Comparison of ENCODE assay signal across 9 cellular contexts in genomic region chr11:41201156-41201555, GRCh38.
A peak's percentile ranks its signal among the peaks of the same experiment; 100 is the strongest.
DNase-seq lines count a peak whose midpoint lies in the region; ATAC-seq and TF ChIP-seq lines count a peak whose summit lies in the region.
"Had no signal": no experiment of that assay in that cellular context is flagged by ENCODE, and none has a peak within 500 bp of the region (broad histone marks: within the 10 kb centered on the region; RNA-seq: fewer than 3 reads in every experiment).

No MANE protein-coding gene starts in this region.

- WGBS in SK-N-SH (ENCODE audit: low lambda C conversion rate), result 0% methylated on average over 5 of the region's 5 CpGs
- WGBS in iPS DF 6.9 (ENCODE audit: insufficient coverage, insufficient read length), result no CpG with 5 or more reads among the region's 5 CpGs

- no peak overlapping the region for H2AFZ ChIP-seq in SK-N-SH (ENCODE audit: low read depth)
- H2AFZ ChIP-seq: parathyroid adenoma had no signal

- H3K36me3 ChIP-seq in SK-N-SH (replicated peaks in 1 of 2; ENCODE audit: control insufficient read depth in 1 of 2, insufficient read depth in 2 of 2, low read length in 1 of 2), result no peaks in the 10 kb centered on the region
- no peaks in the 10 kb centered on the region for H3K36me3 ChIP-seq in iPS DF 6.9 (ENCODE audit: control insufficient read depth, insufficient read depth, low read length)

- H4K20me1 ChIP-seq in SK-N-SH (ENCODE audit: insufficient read depth), result no peaks in the 10 kb centered on the region

- no peaks in the 10 kb centered on the region for H3K9me2 ChIP-seq in SK-N-SH

- H3K9me3 ChIP-seq in SK-N-SH (no peaks in the 10 kb centered on the region), iPS DF 6.9 (ENCODE audit: control insufficient read depth, insufficient read depth, low read length) (no peaks in the 10 kb centered on the region)

- no peak overlapping the region for H3K27ac ChIP-seq in SK-N-SH (ENCODE audit: low read depth in 2 of 2, low read length in 1 of 2)
- H3K27ac ChIP-seq in RWPE1, result no peak overlapping the region
- no peak overlapping the region for H3K27ac ChIP-seq in iPS DF 6.9 (ENCODE audit: low read length)
- H3K27ac ChIP-seq: parathyroid adenoma had no signal

- CTCF ChIA-PET in SK-N-SH (lab: Yijun Ruan, JAX) (interaction anchor here (0.7 to 1.9 kb wide), 6 partner anchors 8 to 907 kb away, joined by 3 to 7 read pairs (median 4); no protein-coding TSS in a partner anchor), RWPE1 (lab: Yijun Ruan, JAX) (interaction anchor here (0.6 to 1.0 kb wide), 8 partner anchors 36 to 906 kb away, joined by 3 to 5 read pairs (median 4); no protein-coding TSS in a partner anchor)

- peak overlapping the region in 1 of 2 experiments; percentile 36; a peak in 1 of 4 replicates for H3K4me3 ChIP-seq in SK-N-SH (ENCODE audit: low read depth in 2 of 2, low read length in 1 of 2)
- no peak overlapping the region for H3K4me3 ChIP-seq in iPS DF 6.9 (ENCODE audit: low read length)

- no peaks in the 10 kb centered on the region for H3K79me2 ChIP-seq in SK-N-SH (ENCODE audit: insufficient read depth)
- H3K79me2 ChIP-seq: parathyroid adenoma had no signal

- no peak for ATAC-seq in SK-N-SH treated with all-trans-retinoic acid at 6 μM for 48 hours
- ATAC-seq in HG02798 (IDR thresholded peaks at IDR 0.05; ENCODE audit: poor library complexity, unreplicated experiment), result no peak
- no peak for ATAC-seq in HG03354 (IDR thresholded peaks at IDR 0.05; ENCODE audit: poor library complexity, severe bottlenecking, unreplicated experiment)

- DNase-seq in SK-N-SH, result peak; percentile 16
- peak; percentile 76 for DNase-seq in HT-29 (ENCODE audit: low spot score)
- DNase-seq in RWPE1 (ENCODE audit: low spot score), result peak; percentile 29
- peak; percentile 41 for DNase-seq in iPS DF 6.9 (ENCODE audit: low read depth, low spot score)
- no peak for DNase-seq in mesenteric fat pad (ENCODE audit: low spot score)

- TF ChIP-seq RAD21 in SK-N-SH (IDR thresholded peaks at IDR 0.05; ENCODE audit: low read length), result peak; percentile 64

- POLR2A ChIA-PET in SK-N-SH (lab: Yijun Ruan, JAX), result no interaction called here
- POLR2A ChIA-PET in RWPE1 (lab: Yijun Ruan, JAX; ENCODE audit: low non-redundant PET), result no interaction called here

- H3K9ac ChIP-seq in SK-N-SH, result no peak overlapping the region
- H3K9ac ChIP-seq: parathyroid adenoma had no signal

- no peaks in the 10 kb centered on the region for H3F3A ChIP-seq in SK-N-SH (replicated peaks; ENCODE audit: insufficient read depth)

- H3K4me2 ChIP-seq in SK-N-SH, result no peak overlapping the region

- H3K4me1 ChIP-seq in SK-N-SH (ENCODE audit: control insufficient read depth in 1 of 2, insufficient read depth in 2 of 2, low read depth in 1 of 2, low read length in 1 of 2) (no peaks in the 10 kb centered on the region), iPS DF 6.9 (ENCODE audit: control insufficient read depth, insufficient read depth, low read length) (no peaks in the 10 kb centered on the region)
- H3K4me1 ChIP-seq: parathyroid adenoma had no signal

- TF ChIP-seq EP300 in SK-N-SH (IDR thresholded peaks at IDR 0.05; ENCODE audit: borderline replicate concordance in 1 of 2, low read depth in 1 of 2, low read length in 1 of 2), result no peak

- peak; percentile 62 for TF ChIP-seq CTCF in SK-N-SH (IDR thresholded peaks at IDR 0.05)
- peak; percentile 47 for TF ChIP-seq CTCF in RWPE1 (conservative IDR thresholded peaks at IDR 0.05; ENCODE audit: low read depth)

- H3K27me3 ChIP-seq in SK-N-SH (ENCODE audit: insufficient read depth) (no peaks in the 10 kb centered on the region), iPS DF 6.9 (ENCODE audit: control insufficient read depth, insufficient read depth, low read length) (no peaks in the 10 kb centered on the region)

TF ChIP-seq in SK-N-SH, 30 proteins besides CTCF, POLR2A, EP300 and RAD21:
- no peak for TF ChIP-seq MAX (IDR thresholded peaks at IDR 0.05; ENCODE audit: low read depth)
- TF ChIP-seq NRF1 (IDR thresholded peaks at IDR 0.05; ENCODE audit: low read depth, low read length), result no peak
- no peak for TF ChIP-seq ELF1 (IDR thresholded peaks at IDR 0.05)
- no peak for TF ChIP-seq USF1 (IDR thresholded peaks at IDR 0.05; ENCODE audit: borderline replicate concordance, low read depth)
- no peak for TF ChIP-seq GATA2 (CRISPR knock-in tag; IDR thresholded peaks at IDR 0.05)
- no peak; the same call in 1 of the 2 replicates for TF ChIP-seq SMC3 (IDR thresholded peaks at IDR 0.05; ENCODE audit: low read depth, low read length)
- TF ChIP-seq SIN3A (IDR thresholded peaks at IDR 0.05; ENCODE audit: borderline replicate concordance, low read depth, low read length), result no peak
- no peak for TF ChIP-seq GABPA (IDR thresholded peaks at IDR 0.05; ENCODE audit: low read depth)
- no peak for TF ChIP-seq MEF2A (IDR thresholded peaks at IDR 0.05; ENCODE audit: borderline replicate concordance, low read depth)
- no peak for TF ChIP-seq JUND (IDR thresholded peaks at IDR 0.05)
- TF ChIP-seq RXRA (IDR thresholded peaks at IDR 0.05; ENCODE audit: borderline replicate concordance, low read depth), result no peak
- TF ChIP-seq TEAD4 (IDR thresholded peaks at IDR 0.05; ENCODE audit: borderline replicate concordance, insufficient read depth), result no peak
- no peak for TF ChIP-seq MXI1 (IDR thresholded peaks at IDR 0.05; ENCODE audit: low read depth, low read length)

TF ChIP-seq in SK-N-SH treated with all-trans-retinoic acid at 6 μM for 48 hours, 23 proteins besides CTCF, POLR2A, EP300 and RAD21:
- TF ChIP-seq BACH2 (CRISPR knock-in tag; IDR thresholded peaks at IDR 0.05; ENCODE audit: borderline replicate concordance) (no peak), ESRRG (CRISPR knock-in tag; IDR thresholded peaks at IDR 0.05) (no peak), ZNF8 (CRISPR knock-in tag; IDR thresholded peaks at IDR 0.05) (no peak), CSRNP3 (CRISPR knock-in tag; IDR thresholded peaks at IDR 0.05) (no peak), ARNTL (CRISPR knock-in tag; IDR thresholded peaks at IDR 0.05; ENCODE audit: borderline replicate concordance, low read depth) (no peak), ISL1 (CRISPR knock-in tag; IDR thresholded peaks at IDR 0.05) (no peak), TOX (CRISPR knock-in tag; IDR thresholded peaks at IDR 0.05; ENCODE audit: borderline replicate concordance) (no peak), ZFP30 (CRISPR knock-in tag; IDR thresholded peaks at IDR 0.05) (no peak), ZNF70 (CRISPR knock-in tag; IDR thresholded peaks at IDR 0.05) (no peak), ZFP3 (CRISPR knock-in tag; IDR thresholded peaks at IDR 0.05) (no peak), OSR1 (CRISPR knock-in tag; IDR thresholded peaks at IDR 0.05) (no peak), ZC3H10 (CRISPR knock-in tag; IDR thresholded peaks at IDR 0.05) (no peak), PATZ1 (CRISPR knock-in tag; IDR thresholded peaks at IDR 0.05; ENCODE audit: borderline replicate concordance) (no peak)
TF ChIP-seq in SK-N-SH treated with all-trans-retinoic acid at 6 μM for 48 hours: peak in this region for 0.
